10 cellular contexts compared by ENCODE assay signal in the genomic region with DNA sequence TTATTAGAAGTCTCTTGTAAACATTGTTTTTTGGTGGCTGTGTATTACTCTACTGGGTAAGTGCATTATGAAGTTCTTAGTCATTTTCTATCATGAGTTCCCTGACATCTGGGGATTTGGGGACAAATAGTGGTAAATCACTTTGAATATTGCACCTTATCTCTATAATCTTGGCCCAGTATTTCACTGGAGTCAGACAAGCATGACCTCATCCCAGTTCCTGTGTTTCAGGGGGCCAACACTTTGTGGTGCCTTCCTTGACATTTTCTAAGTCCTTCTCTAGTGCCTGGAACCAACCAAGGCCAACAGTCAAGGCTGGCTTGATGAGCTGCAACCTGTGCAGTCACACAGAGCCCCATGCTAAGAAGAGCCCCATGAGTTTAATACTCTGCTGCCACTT.
"Had no signal": no experiment of that assay in that cellular context is flagged by ENCODE, and none has a peak within 500 bp of the region (broad histone marks: within the 10 kb centered on the region; RNA-seq: fewer than 3 reads in every experiment).

No MANE protein-coding gene starts in this region.

- H3K4me1 ChIP-seq: sigmoid colon had no signal

- H3K4me3 ChIP-seq: cardiac muscle cell, dorsolateral prefrontal cortex, lung, sigmoid colon, thoracic aorta had no signal

- H3K27me3 ChIP-seq: cardiac muscle cell, dorsolateral prefrontal cortex, sigmoid colon had no signal

- ATAC-seq: activated CD4-positive, CD25-positive, alpha-beta regulatory T cell treated with anti-CD3 and anti-CD28 coated beads, Interleukin-2, amount 50 U/mL, for 24 hours; stimulated activated naive CD8-positive, alpha-beta T cell treated with anti-CD3 and anti-CD28 coated beads, Interleukin-15, amount 100 ng/mL, for 72 hours had no signal

- H3K9me3 ChIP-seq: sigmoid colon, thoracic aorta had no signal

- H3K27ac ChIP-seq: cardiac muscle cell, sigmoid colon, thoracic aorta had no signal

- H3K36me3 ChIP-seq: cardiac muscle cell, sigmoid colon, thoracic aorta had no signal

- DNase-seq: activated CD4-positive, alpha-beta T cell treated with anti-CD3 and anti-CD28 coated beads, Interleukin-2, amount 50 U/mL, for 1 hour; activated naive CD4-positive, alpha-beta T cell treated with anti-CD3 and anti-CD28 coated beads for 36 hours; dorsolateral prefrontal cortex; sigmoid colon; stimulated activated CD4-positive, alpha-beta T cell treated with anti-CD3 and anti-CD28 coated beads, Interleukin-1b, Interleukin-23, amount 100 ng/mL, for 48 hours; stimulated activated naive CD8-positive, alpha-beta T cell treated with anti-CD3 and anti-CD28 coated beads, Interleukin-15, amount 100 ng/mL, for 72 hours had no signal
